Comparison of ENCODE assay signal across 8 cellular contexts in genomic region chr1:40039245-40039756, GRCh38. TPM values are rescaled to one million over a fixed set of nuclear protein-coding genes. Genes with fewer than 3 reads are reported as not detected.
A peak's percentile ranks its signal among the peaks of the same experiment; 100 is the strongest.
DNase-seq lines count a peak whose midpoint lies in the region; ATAC-seq and TF ChIP-seq lines count a peak whose summit lies in the region.

No MANE protein-coding gene starts in this region.

- peaks cover 0 to 70% (median 33%) of the 10 kb centered on the region in 4 donors for H3K4me1 ChIP-seq in tibial nerve

- 1% methylated on average over 10 of the region's 10 CpGs for WGBS in tibial nerve, 2 donors

- ATAC-seq in central memory CD8-positive, alpha-beta T cell (replicated peaks; ENCODE audit: extremely low read depth, poor library complexity, severe bottlenecking) = peak; percentile 8
- no peak for ATAC-seq in HG02840 (IDR thresholded peaks at IDR 0.05; ENCODE audit: low FRiP score, unreplicated experiment)

- no peak for TF ChIP-seq CTCF in HFF-Myc (IDR thresholded peaks at IDR 0.05; ENCODE audit: low read depth, low read length, missing control alignments)
- peak in 2 of 5 experiments; percentile 21 to 34 for TF ChIP-seq CTCF in tibial nerve (IDR thresholded peaks at IDR 0.05)

- H3K4me3 Mint-ChIP-seq in central memory CD8-positive, alpha-beta T cell = peak overlapping the region; percentile 76

- peaks cover 73% of the 10 kb centered on the region for H3K4me1 Mint-ChIP-seq in central memory CD8-positive, alpha-beta T cell

- no peak for TF ChIP-seq POLR2A in tibial nerve (IDR thresholded peaks at IDR 0.05)

- peaks cover 0 to 7% (median 0%) of the 10 kb centered on the region in 3 donors for H3K36me3 ChIP-seq in tibial nerve

- in situ Hi-C loops in G401 (cut with HindIII; ENCODE audit: low sequenced_read_pairs) = no loop called here

- peak overlapping the region; percentile 96 to 100 (median 98) for H3K27ac ChIP-seq in tibial nerve

- H3K27me3 Mint-ChIP-seq in central memory CD8-positive, alpha-beta T cell = no peaks in the 10 kb centered on the region

- H3K36me3 Mint-ChIP-seq in central memory CD8-positive, alpha-beta T cell (ENCODE audit: insufficient read depth) = peaks cover 28% of the 10 kb centered on the region

- no peak for TF ChIP-seq EP300 in tibial nerve (IDR thresholded peaks at IDR 0.05)

- H3K9me3 Mint-ChIP-seq in central memory CD8-positive, alpha-beta T cell = no peaks in the 10 kb centered on the region

- H3K9me3 ChIP-seq in tibial nerve = no peaks in the 10 kb centered on the region

- DNase-seq in G401 (ENCODE audit: low spot score) = peak; percentile 53
- no peak for DNase-seq in HFF-Myc (ENCODE audit: extremely low read depth, low read depth)
- peak; percentile 74 to 86 for DNase-seq in NOMO-1 (lab: John Stamatoyannopoulos, UW; ENCODE audit: unreplicated experiment in 2 of 2)
- DNase-seq in central memory CD8-positive, alpha-beta T cell (ENCODE audit: low spot score in 2 of 2) = peak in 1 of 2 donors; percentile 48
- DNase-seq in lung microvascular endothelial cell (ENCODE audit: low read depth in 2 of 2) = peak; percentile 68 to 79
- DNase-seq in tibial nerve (ENCODE audit: low spot score in 2 of 2) = peak in 1 of 2 donors; percentile 44
- no peak for DNase-seq in AG08396 (ENCODE audit: low spot score)

- peak overlapping the region; percentile 96 for H3K27ac Mint-ChIP-seq in central memory CD8-positive, alpha-beta T cell (ENCODE audit: low read depth)

- H3K4me3 ChIP-seq in HFF-Myc (replicated peaks; ENCODE audit: low read depth, low read length) = peak overlapping the region; percentile 85
- peak overlapping the region; percentile 62 to 96 (median 84) for H3K4me3 ChIP-seq in tibial nerve

- H3K27me3 ChIP-seq in tibial nerve = no peaks in the 10 kb centered on the region

RNA-seq across cellular contexts. Expression of gene CAP1, which starts 1.2 kb away (rescaled TPM):
- 135 and 183 TPM in 2 replicates for total RNA-seq in G401 (2014; rRNA removed; shearing (Covaris generic))
- total RNA-seq in lung microvascular endothelial cell (296 and 327 TPM in 2 replicates), tibial nerve (100 to 1,000 TPM; 210 to 281 (median 227) TPM)

RNA-seq across cellular contexts. Expression of gene PPT1, which starts 57.8 kb away (rescaled TPM):
- total RNA-seq in G401 (2014; rRNA removed; shearing (Covaris generic)) = 181 and 227 TPM in 2 replicates
- total RNA-seq in lung microvascular endothelial cell (34.7 and 45.1 TPM in 2 replicates), tibial nerve (10 to 100 TPM; 52.8 to 88.5 (median 58.7) TPM)

Comparison
In these comparisons a context has a peak if more than half of its experiments do, and no peak if none do; other contexts are left out.
1. DNase-seq: peak in G401 (single experiment), NOMO-1 (2 of 2) and lung microvascular endothelial cell (2 of 2); none in HFF-Myc (single experiment) and AG08396 (single experiment).